Comparison of ENCODE assay signal across 8 cellular contexts in genomic region chr1:120535052-120535451, GRCh38.
DNase-seq lines count a peak whose midpoint lies in the region; ATAC-seq and TF ChIP-seq lines count a peak whose summit lies in the region.
"Not testable (repeated sequence)": the region's sequence is repeated elsewhere in the genome, so short reads cannot be mapped to it uniquely, and the experiment has no call there.

No MANE protein-coding gene starts in this region.

- H3K9me3 ChIP-seq in adipocyte (ENCODE audit: control insufficient read depth, low read length): not testable (repeated sequence)

- ATAC-seq in GM19372 (IDR thresholded peaks at IDR 0.05; ENCODE audit: low read depth, unreplicated experiment) (peak; percentile 54), HG02840 (IDR thresholded peaks at IDR 0.05; ENCODE audit: low FRiP score, unreplicated experiment) (peak; percentile 39), HG03565 (IDR thresholded peaks at IDR 0.05; ENCODE audit: unreplicated experiment) (peak; percentile 52)
- ATAC-seq in stimulated activated memory B cell treated with anti-CD40 and anti-IgM and Interleukin-4, amounts not matched to agents 10 μg/mL and 1 μg/mL and 100 μg/mL, for 72 hours: peak; percentile 86

- not testable (repeated sequence) for H3K36me3 ChIP-seq in adipocyte (ENCODE audit: control insufficient read depth, insufficient read depth, low read length, severe bottlenecking)

- H3K9ac ChIP-seq in adipocyte (ENCODE audit: low read length): not testable (repeated sequence)

- H3K4me3 Mint-ChIP-seq in T-helper 1 cell treated with Interleukin-12 subunit alpha and Interleukin-12 subunit beta and Interleukin-4 antibody, amounts not matched to agents 30 μg/mL and 1 μg/mL, for 36 hours: peak overlapping the region; percentile 73
- H3K4me3 Mint-ChIP-seq in stimulated activated memory B cell treated with anti-CD40 and anti-IgM and Interleukin-4, amounts not matched to agents 10 μg/mL and 1 μg/mL and 100 μg/mL, for 72 hours: peak overlapping the region; percentile 58

- H3K4me1 Mint-ChIP-seq in T-helper 1 cell treated with Interleukin-12 subunit alpha and Interleukin-12 subunit beta and Interleukin-4 antibody, amounts not matched to agents 30 μg/mL and 1 μg/mL, for 36 hours (ENCODE audit: low read depth): peaks cover 17% of the 10 kb centered on the region
- peaks cover 11% of the 10 kb centered on the region for H3K4me1 Mint-ChIP-seq in stimulated activated memory B cell treated with anti-CD40 and anti-IgM and Interleukin-4, amounts not matched to agents 10 μg/mL and 1 μg/mL and 100 μg/mL, for 72 hours

- H3K27me3 ChIP-seq in adipocyte (replicated peaks; ENCODE audit: control insufficient read depth, insufficient read depth, low read length): not testable (repeated sequence)

- H3K27me3 Mint-ChIP-seq in T-helper 1 cell treated with Interleukin-12 subunit alpha and Interleukin-12 subunit beta and Interleukin-4 antibody, amounts not matched to agents 30 μg/mL and 1 μg/mL, for 36 hours (ENCODE audit: low read depth); stimulated activated memory B cell treated with anti-CD40 and anti-IgM and Interleukin-4, amounts not matched to agents 10 μg/mL and 1 μg/mL and 100 μg/mL, for 72 hours: not testable (repeated sequence)

- H3K36me3 Mint-ChIP-seq in T-helper 1 cell treated with Interleukin-12 subunit alpha and Interleukin-12 subunit beta and Interleukin-4 antibody, amounts not matched to agents 30 μg/mL and 1 μg/mL, for 36 hours (ENCODE audit: low read depth); stimulated activated memory B cell treated with anti-CD40 and anti-IgM and Interleukin-4, amounts not matched to agents 10 μg/mL and 1 μg/mL and 100 μg/mL, for 72 hours: not testable (repeated sequence)

- H3K9me3 Mint-ChIP-seq in T-helper 1 cell treated with Interleukin-12 subunit alpha and Interleukin-12 subunit beta and Interleukin-4 antibody, amounts not matched to agents 30 μg/mL and 1 μg/mL, for 36 hours; stimulated activated memory B cell treated with anti-CD40 and anti-IgM and Interleukin-4, amounts not matched to agents 10 μg/mL and 1 μg/mL and 100 μg/mL, for 72 hours: not testable (repeated sequence)

- H3K4me1 ChIP-seq in adipocyte (ENCODE audit: control insufficient read depth, insufficient read depth, low read length): not testable (repeated sequence)

- TF ChIP-seq CTCF in foreskin fibroblast (IDR thresholded peaks at IDR 0.05; ENCODE audit: low read depth, low read length): not testable (repeated sequence)

- DNase-seq in EH (ENCODE audit: low read depth) (peak; percentile 89), adipocyte (ENCODE audit: low read depth) (peak; percentile 9), foreskin fibroblast (peak; percentile 47 to 59)

- H3K4me3 ChIP-seq in adipocyte (ENCODE audit: low read length); foreskin fibroblast (ENCODE audit: low read depth in 1 of 2, low read length in 2 of 2): not testable (repeated sequence)

- H3K27ac Mint-ChIP-seq in T-helper 1 cell treated with Interleukin-12 subunit alpha and Interleukin-12 subunit beta and Interleukin-4 antibody, amounts not matched to agents 30 μg/mL and 1 μg/mL, for 36 hours: peak overlapping the region; percentile 99
- peak overlapping the region; percentile 89 for H3K27ac Mint-ChIP-seq in stimulated activated memory B cell treated with anti-CD40 and anti-IgM and Interleukin-4, amounts not matched to agents 10 μg/mL and 1 μg/mL and 100 μg/mL, for 72 hours

Comparison
In these comparisons a context has a peak if more than half of its experiments do, and no peak if none do; other contexts are left out.
1. DNase-seq: peak in every context shown above with its lines; median percentile 89 in EH; 53 in foreskin fibroblast; 9 in adipocyte.